Comparison of ENCODE assay signal across 8 cellular contexts in the genomic region with DNA sequence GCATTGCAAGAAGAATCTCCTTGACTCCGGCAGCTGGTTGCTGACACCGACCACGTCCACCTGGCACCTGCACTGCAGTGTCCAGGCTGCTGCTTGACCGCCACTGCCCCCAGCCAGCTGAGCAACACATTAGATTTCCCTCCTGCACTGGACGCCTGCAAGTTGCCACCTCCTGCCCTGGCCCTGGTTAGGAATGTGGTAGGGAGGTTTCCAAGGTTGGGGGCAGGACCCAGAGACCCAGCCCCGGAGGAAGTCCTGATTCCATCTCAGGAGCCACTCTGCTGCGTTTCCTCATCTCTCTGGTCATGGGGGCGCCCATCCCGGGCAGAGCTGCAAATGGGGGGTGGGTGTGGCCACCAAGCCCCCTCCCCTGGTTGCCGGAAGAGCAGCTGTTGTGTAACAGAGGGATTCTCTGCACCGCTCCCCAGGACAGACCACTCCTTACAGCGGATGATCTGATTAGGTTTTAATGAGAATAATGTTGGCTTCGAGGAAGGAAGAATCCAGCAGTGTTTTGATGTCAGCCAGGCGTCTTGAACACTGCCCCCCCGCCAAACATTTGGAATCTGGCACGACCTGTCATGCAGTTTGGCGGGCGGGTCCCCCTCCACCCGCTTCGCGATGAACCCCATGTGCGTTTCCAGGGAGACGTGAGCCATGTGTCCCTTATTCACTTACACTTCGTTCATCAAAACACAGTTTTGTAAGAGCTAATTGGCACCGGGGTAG.
DNase-seq lines count a peak whose midpoint lies in the region; TF ChIP-seq lines count a peak whose summit lies in the region.
"Not testable (repeated sequence)": the region's sequence is repeated elsewhere in the genome, so short reads cannot be mapped to it uniquely, and the experiment has no call there.

No MANE protein-coding gene starts in this region.

- H3K79me2 ChIP-seq in fibroblast of lung (ENCODE audit: control insufficient read depth, insufficient read depth, low read length), result not testable (repeated sequence)

- not testable (repeated sequence) for H3K27me3 Mint-ChIP-seq in type B pancreatic cell

- H3K14ac ChIP-seq in mesenchymal stem cell (ENCODE audit: low read length in 2 of 2), result not testable (repeated sequence)

- H3K23ac ChIP-seq in mesenchymal stem cell (ENCODE audit: low read length in 2 of 2), result not testable (repeated sequence)

- not testable (repeated sequence) for H3K36me3 Mint-ChIP-seq in type B pancreatic cell

- peak overlapping the region; percentile 8 for H3K4me2 ChIP-seq in fibroblast of lung (ENCODE audit: extremely low read depth, insufficient read depth, low read length)
- H3K4me2 ChIP-seq in mesenchymal stem cell (ENCODE audit: low read length, poor library complexity, severe bottlenecking), result not testable (repeated sequence)

- peak overlapping the region in 4 of 5 donors; percentile 54 to 83 (median 76) for H3K27ac ChIP-seq in adrenal gland
- peak overlapping the region; percentile 61 for H3K27ac ChIP-seq in fibroblast of lung (ENCODE audit: insufficient read depth, low read length)
- peak overlapping the region; percentile 81 to 83 for H3K27ac ChIP-seq in right atrium auricular region
- H3K27ac ChIP-seq in mesenchymal stem cell (ENCODE audit: low read length, poor library complexity, severe bottlenecking), result not testable (repeated sequence)
- H3K27ac ChIP-seq in prostate gland, result peak overlapping the region; percentile 16 to 31

- H3K9me3 ChIP-seq in adrenal gland (replicated peaks in 1 of 3); fibroblast of lung (ENCODE audit: control insufficient read depth, insufficient read depth, low read depth, low read length); right atrium auricular region; mesenchymal stem cell (ENCODE audit: control insufficient read depth, low read length); prostate gland: not testable (repeated sequence)

- not testable (repeated sequence) for H3K79me1 ChIP-seq in mesenchymal stem cell (replicated peaks; ENCODE audit: low read length, poor library complexity, severe bottlenecking)

- not testable (repeated sequence) for H2BK12ac ChIP-seq in mesenchymal stem cell (ENCODE audit: low read length in 2 of 2)

- H3K18ac ChIP-seq in mesenchymal stem cell (ENCODE audit: low read depth in 1 of 2, low read length in 2 of 2), result not testable (repeated sequence)

- not testable (repeated sequence) for H4K20me1 ChIP-seq in fibroblast of lung (ENCODE audit: control insufficient read depth, extremely low read depth, insufficient read depth, low read length)

- H2BK15ac ChIP-seq in mesenchymal stem cell (ENCODE audit: low read depth, poor library complexity, severe bottlenecking), result not testable (repeated sequence)

- not testable (repeated sequence) for H3K27me3 ChIP-seq in adrenal gland; fibroblast of lung (ENCODE audit: control insufficient read depth, insufficient read depth, low read length); right atrium auricular region; mesenchymal stem cell (ENCODE audit: control insufficient read depth in 1 of 2, insufficient read depth in 1 of 2, low read length in 2 of 2); prostate gland (replicated peaks; ENCODE audit: insufficient read depth)

- H2AK5ac ChIP-seq in mesenchymal stem cell (ENCODE audit: low read length, severe bottlenecking), result not testable (repeated sequence)

- not testable (repeated sequence) for H2AFZ ChIP-seq in fibroblast of lung (ENCODE audit: low read length); mesenchymal stem cell (ENCODE audit: low read depth, low read length)

- peak overlapping the region; percentile 31 for H3K27ac Mint-ChIP-seq in type B pancreatic cell

- H3K4me1 ChIP-seq in adrenal gland (replicated peaks in 1 of 2), result peaks cover 0 to 18% of the 10 kb centered on the region in 2 donors
- peaks cover 24% of the 10 kb centered on the region for H3K4me1 ChIP-seq in fibroblast of lung (ENCODE audit: control insufficient read depth, extremely low read depth, insufficient read depth, low read length)
- peaks cover 0 to 25% of the 10 kb centered on the region in 2 donors for H3K4me1 ChIP-seq in right atrium auricular region
- not testable (repeated sequence) for H3K4me1 ChIP-seq in mesenchymal stem cell (ENCODE audit: control insufficient read depth, insufficient read depth, low read depth, low read length); prostate gland (replicated peaks)

- intact Hi-C loops in adrenal gland (cut with DNase I); prostate gland (cut with DNase I): not testable (repeated sequence)

- TF ChIP-seq POLR2A in adrenal gland (IDR thresholded peaks at IDR 0.05); prostate gland (IDR thresholded peaks at IDR 0.05): not testable (repeated sequence)

- H4K91ac ChIP-seq in mesenchymal stem cell (ENCODE audit: low read length), result not testable (repeated sequence)

- not testable (repeated sequence) for H3K9me3 Mint-ChIP-seq in type B pancreatic cell

- not testable (repeated sequence) for H2BK120ac ChIP-seq in mesenchymal stem cell (ENCODE audit: low read depth, low read length)

- not testable (repeated sequence) for H3K36me3 ChIP-seq in adrenal gland (replicated peaks in 1 of 2); fibroblast of lung (ENCODE audit: control insufficient read depth, insufficient read depth, low read length); right atrium auricular region; mesenchymal stem cell (ENCODE audit: control insufficient read depth in 1 of 2, insufficient read depth in 2 of 2, low read depth in 1 of 2, low read length in 2 of 2); prostate gland

- 56 to 70% (median 66%) methylated on average over 16 to 25 of the region's 25 CpGs for WGBS in adrenal gland, 4 donors
- 93% methylated on average over 22 of the region's 25 CpGs for WGBS in mesenchymal stem cell
- 21% methylated on average over 25 of the region's 25 CpGs for WGBS in prostate gland

- DNase-seq in DMS 273 (lab: John Stamatoyannopoulos, UW; ENCODE audit: unreplicated experiment) (peak; percentile 41), NCI-H82 (lab: John Stamatoyannopoulos, UW) (peak; percentile 57), adrenal gland (peak in 5 of 7 donors; percentile 38 to 78 (median 44)), fibroblast of lung (ENCODE audit: low read depth in 2 of 2) (peak in 1 of 2 donors; percentile 90), right atrium auricular region (ENCODE audit: low spot score) (peak; percentile 84), prostate gland (ENCODE audit: low spot score) (peak; percentile 51), type B pancreatic cell (ENCODE audit: extremely low spot score, unreplicated experiment) (peak; percentile 58)
- DNase-seq in mesenchymal stem cell, result not testable (repeated sequence)

- H4K8ac ChIP-seq in mesenchymal stem cell (ENCODE audit: low read length), result not testable (repeated sequence)

- not testable (repeated sequence) for H3K4ac ChIP-seq in mesenchymal stem cell (ENCODE audit: low read depth in 1 of 2, low read length in 2 of 2)

- not testable (repeated sequence) for H3K4me3 ChIP-seq in adrenal gland; fibroblast of lung (replicated peaks in 1 of 4; ENCODE audit: control extremely low read depth in 1 of 4, insufficient read depth in 1 of 4, low read depth in 3 of 4, low read length in 4 of 4); right atrium auricular region; mesenchymal stem cell (ENCODE audit: insufficient read depth in 1 of 2, low read depth in 1 of 2, low read length in 2 of 2); prostate gland

- H2BK5ac ChIP-seq in mesenchymal stem cell (ENCODE audit: low read depth, low read length, poor library complexity, severe bottlenecking), result not testable (repeated sequence)

- not testable (repeated sequence) for TF ChIP-seq CTCF in adrenal gland (IDR thresholded peaks at IDR 0.05); fibroblast of lung (conservative IDR thresholded peaks at IDR 0.05 in 1 of 2, IDR thresholded peaks at IDR 0.05 in 1 of 2; ENCODE audit: low read depth in 1 of 2, low read length in 2 of 2); right atrium auricular region (IDR thresholded peaks at IDR 0.05); prostate gland (IDR thresholded peaks at IDR 0.05); type B pancreatic cell (conservative IDR thresholded peaks at IDR 0.05)

- not testable (repeated sequence) for H3K4me3 Mint-ChIP-seq in type B pancreatic cell

- H3K4me1 Mint-ChIP-seq in type B pancreatic cell (ENCODE audit: unreplicated experiment), result peaks cover 20% of the 10 kb centered on the region

- H3K9ac ChIP-seq in fibroblast of lung (ENCODE audit: insufficient read depth, low read length), result not testable (repeated sequence)
- peak overlapping the region; percentile 53 for H3K9ac ChIP-seq in mesenchymal stem cell (ENCODE audit: low read length)
